Comparison of ENCODE assay signal across 14 cellular contexts in the genomic region with DNA sequence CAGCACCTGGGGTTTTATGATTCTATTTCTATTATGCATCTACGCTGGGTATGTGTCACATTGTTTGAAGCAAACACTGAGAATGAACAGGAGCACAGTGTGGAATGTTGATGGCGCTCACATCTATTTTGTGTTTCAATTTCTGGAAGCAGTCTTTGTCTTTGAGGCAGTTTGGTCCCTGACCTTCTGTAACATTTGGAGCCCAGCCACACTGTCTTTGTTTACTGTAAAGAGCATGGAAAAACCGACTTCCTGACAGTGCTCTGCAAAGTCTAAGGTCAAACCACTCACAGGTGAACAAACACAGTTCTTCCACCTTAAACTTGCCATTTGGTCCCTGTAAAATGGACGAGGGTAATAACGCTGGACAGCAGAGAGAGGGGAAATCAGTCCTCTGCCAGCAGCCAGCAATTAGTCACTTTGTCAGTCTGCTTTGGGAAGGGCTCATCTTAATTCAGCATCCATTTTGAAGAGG.
DNase-seq lines count a peak whose midpoint lies in the region; ATAC-seq and TF ChIP-seq lines count a peak whose summit lies in the region.
"Had no signal": no experiment of that assay in that cellular context is flagged by ENCODE, and none has a peak within 500 bp of the region (broad histone marks: within the 10 kb centered on the region; RNA-seq: fewer than 3 reads in every experiment).

No MANE protein-coding gene starts in this region.

- no peak for TF ChIP-seq CTCF in upper lobe of right lung (IDR thresholded peaks at IDR 0.05)

- no peak overlapping the region for H3K4me3 ChIP-seq in SJCRH30
- H3K4me3 ChIP-seq in upper lobe of right lung: no peak overlapping the region
- H3K4me3 ChIP-seq: HAP-1 had no signal

- H3K36me3 ChIP-seq in SJCRH30: no peaks in the 10 kb centered on the region
- no peaks in the 10 kb centered on the region for H3K36me3 ChIP-seq in upper lobe of right lung
- H3K36me3 ChIP-seq: HAP-1 had no signal

- H3K9me3 ChIP-seq in SJCRH30 (replicated peaks) (no peaks in the 10 kb centered on the region), upper lobe of right lung (no peaks in the 10 kb centered on the region)
- H3K9me3 ChIP-seq: HAP-1 had no signal

- intact Hi-C loops in Right ventricle myocardium inferior (cut with DNase I) (loop anchor here (10.0 kb wide), 3 partner anchors 157 to 683 kb away; no protein-coding TSS in a partner anchor), cardiac septum (cut with DNase I) (loop anchor here (5.0 to 10.0 kb wide), 2 partner anchors 294 to 333 kb away; no protein-coding TSS in a partner anchor), upper lobe of right lung (cut with DNase I) (no loop called here), posterior vena cava (cut with DNase I) (no loop called here)

- H3K27ac ChIP-seq in SJCRH30 (peak overlapping the region; percentile 47), upper lobe of right lung (no peak overlapping the region)

- DNase-seq in Right ventricle myocardium inferior (ENCODE audit: missing footprints): no peak
- DNase-seq in cardiac septum (ENCODE audit: low spot score): no peak
- peak; percentile 32 to 71 for DNase-seq in SJCRH30
- peak; percentile 79 for DNase-seq in islet precursor cell
- DNase-seq in upper lobe of right lung: no peak
- no peak for DNase-seq in germinal center (ENCODE audit: low spot score)
- DNase-seq in posterior vena cava (ENCODE audit: low spot score): no peak
- DNase-seq: ACHN; activated CD4-positive, alpha-beta T cell treated with anti-CD3 and anti-CD28 coated beads, Interleukin-2, amount 10 ng/mL, durations not matched to agents 24 days and 14 days; activated naive CD4-positive, alpha-beta T cell; stimulated activated CD4-positive, alpha-beta T cell treated with anti-CD3 and anti-CD28 coated beads, Interleukin-4, amount 100 ng/mL, for 24 hours; substantia nigra had no signal

- H3K27me3 ChIP-seq in SJCRH30 (no peaks in the 10 kb centered on the region), upper lobe of right lung (no peaks in the 10 kb centered on the region)

- peaks cover 7% of the 10 kb centered on the region for H3K4me1 ChIP-seq in SJCRH30
- no peaks in the 10 kb centered on the region for H3K4me1 ChIP-seq in upper lobe of right lung
- H3K4me1 ChIP-seq: HAP-1 had no signal

- peak; percentile 59 for ATAC-seq in Right ventricle myocardium inferior
- peak; percentile 18 for ATAC-seq in upper lobe of right lung
- ATAC-seq in HG03521 (IDR thresholded peaks at IDR 0.05; ENCODE audit: unreplicated experiment): no peak

Comparison
In these comparisons a context has a peak if more than half of its experiments do, and no peak if none do; other contexts are left out.
1. DNase-seq: peak in SJCRH30 (2 of 2) and islet precursor cell (single experiment); none in Right ventricle myocardium inferior (single experiment), cardiac septum (single experiment), upper lobe of right lung (single experiment), germinal center (single experiment) and posterior vena cava (single experiment).
2. intact Hi-C loops: an anchor here in Right ventricle myocardium inferior (10.0 kb wide) and cardiac septum (5.0 to 10.0 kb wide); none called in upper lobe of right lung and posterior vena cava.